ENCODE assay signal across 15 cellular contexts in the genomic region with DNA sequence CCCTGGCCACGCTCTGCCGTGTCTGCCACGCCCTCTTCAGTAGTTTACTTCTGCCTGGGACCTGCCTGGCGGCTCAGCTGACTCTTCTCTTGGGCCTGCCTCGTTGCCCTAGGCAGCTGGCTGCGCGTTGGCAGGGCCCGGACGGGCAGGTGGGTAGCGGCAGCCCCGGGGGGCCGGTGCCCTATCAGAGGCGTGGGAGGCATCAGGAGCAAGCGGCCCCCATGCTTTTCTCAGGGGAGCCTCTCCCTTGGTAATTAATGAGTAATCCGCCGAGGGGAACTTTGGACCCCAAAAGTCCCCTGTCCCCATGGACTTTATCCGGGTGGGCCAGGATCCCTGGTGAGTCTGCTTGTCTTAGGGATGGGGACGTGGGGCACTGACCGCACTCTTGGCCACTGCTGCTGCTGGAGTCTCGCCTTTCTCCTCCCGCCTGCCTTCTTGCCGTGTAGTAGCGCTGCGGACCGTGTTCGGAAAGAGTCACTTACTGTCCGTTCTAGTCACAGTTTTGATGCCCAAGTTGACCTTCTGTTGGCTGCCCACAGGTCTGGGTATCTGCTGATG. TPM values are rescaled to one million over a fixed set of nuclear protein-coding genes. Genes with fewer than 3 reads are reported as not detected.
A peak's percentile ranks its signal among the peaks of the same experiment; 100 is the strongest.
DNase-seq lines count a peak whose midpoint lies in the region; ATAC-seq and TF ChIP-seq lines count a peak whose summit lies in the region.
"Had no signal": no experiment of that assay in that cellular context is flagged by ENCODE, and none has a peak within 500 bp of the region (broad histone marks: within the 10 kb centered on the region; RNA-seq: fewer than 3 reads in every experiment).

No MANE protein-coding gene starts in this region.

- H3K4me1 Mint-ChIP-seq in CD4-positive, CD25-positive, alpha-beta regulatory T cell, result peaks cover 0 to 81% (median 41%) of the 10 kb centered on the region in 4 donors
- H3K4me1 Mint-ChIP-seq in IgD-negative memory B cell, result peaks cover 19 to 55% (median 36%) of the 10 kb centered on the region in 3 donors

- peaks cover 8% of the 10 kb centered on the region for H3K36me3 Mint-ChIP-seq in CD4-positive, CD25-positive, alpha-beta regulatory T cell
- peaks cover 1% of the 10 kb centered on the region for H3K36me3 Mint-ChIP-seq in IgD-negative memory B cell

- TF ChIP-seq CTCF in gastroesophageal sphincter (IDR thresholded peaks at IDR 0.05) (no peak), osteoblast (IDR thresholded peaks at IDR 0.05; ENCODE audit: extremely low read depth, low read depth, low read length) (no peak), foreskin fibroblast (IDR thresholded peaks at IDR 0.05; ENCODE audit: low read depth, low read length) (no peak)

- H2AFZ ChIP-seq in osteoblast (ENCODE audit: low read length), result no peak overlapping the region

- no peak for DNase-seq in CD4-positive, CD25-positive, alpha-beta regulatory T cell
- DNase-seq in osteoblast (ENCODE audit: insufficient read length, low spot score, missing footprints) (peak; percentile 65), A172 (ENCODE audit: low spot score) (no peak), foreskin fibroblast (no peak), hepatic stellate cell (ENCODE audit: low spot score) (no peak)
- DNase-seq: activated CD4-positive, alpha-beta T cell treated with anti-CD3 and anti-CD28 coated beads for 1 hour; body of pancreas; hippocampal formation; mesenchymal stem cell; NCI-H1092 treated with DMSO at 0.1 percent for 48 hours; PC-3; posterior cingulate gyrus had no signal

- H3K4me3 ChIP-seq in CD4-positive, CD25-positive, alpha-beta regulatory T cell (ENCODE audit: low read depth, low read length), result no peak overlapping the region
- no peak overlapping the region for H3K4me3 ChIP-seq in gastroesophageal sphincter
- H3K4me3 ChIP-seq in osteoblast (ENCODE audit: insufficient read depth, low read length), result no peak overlapping the region
- no peak overlapping the region for H3K4me3 ChIP-seq in foreskin fibroblast (ENCODE audit: low read depth in 1 of 2, low read length in 2 of 2)
- H3K4me3 ChIP-seq: body of pancreas had no signal

- H3K27ac ChIP-seq in CD4-positive, CD25-positive, alpha-beta regulatory T cell (ENCODE audit: insufficient read depth, low read length, poor library complexity, severe bottlenecking), result peak overlapping the region; percentile 35
- peak overlapping the region in 3 of 4 donors; percentile 7 to 68 (median 64) for H3K27ac ChIP-seq in gastroesophageal sphincter
- H3K27ac ChIP-seq in osteoblast (ENCODE audit: low read depth, low read length), result no peak overlapping the region

- H3K27me3 Mint-ChIP-seq in CD4-positive, CD25-positive, alpha-beta regulatory T cell, result peaks cover 6% of the 10 kb centered on the region
- no peaks in the 10 kb centered on the region for H3K27me3 Mint-ChIP-seq in IgD-negative memory B cell

- peak overlapping the region in 2 of 4 donors; percentile 13 to 36 for H3K4me3 Mint-ChIP-seq in CD4-positive, CD25-positive, alpha-beta regulatory T cell
- H3K4me3 Mint-ChIP-seq in IgD-negative memory B cell, result peak overlapping the region in 3 of 4 donors; percentile 27 to 36 (median 28)
- H3K4me3 Mint-ChIP-seq: activated T-helper 1 cell treated with anti-CD3 and anti-CD28 coated beads, Interleukin-12 subunit alpha, Interleukin-12 subunit beta, Interleukin-2, Interleukin-4 antibody, amounts not matched to agents 30 ng/mL and 10 ng/mL and 1 ng/mL, durations not matched to agents 14 hours and 24 hours and 36 hours had no signal

- H3K9me3 ChIP-seq in CD4-positive, CD25-positive, alpha-beta regulatory T cell (ENCODE audit: control insufficient read depth in 2 of 2, low read length in 2 of 2), result peaks cover 9 to 20% of the 10 kb centered on the region in 2 experiments
- H3K9me3 ChIP-seq in gastroesophageal sphincter (no peaks in the 10 kb centered on the region), osteoblast (ENCODE audit: low read depth, low read length) (no peaks in the 10 kb centered on the region)
- H3K9me3 ChIP-seq: body of pancreas had no signal

- 70 to 71% methylated on average over 5 to 13 of the region's 27 CpGs for WGBS in gastroesophageal sphincter (ENCODE audit: low coverage in 1 of 2), 2 donors

- H3K27me3 ChIP-seq in CD4-positive, CD25-positive, alpha-beta regulatory T cell (ENCODE audit: control insufficient read depth, insufficient read depth, low read length), result no peaks in the 10 kb centered on the region
- no peaks in the 10 kb centered on the region for H3K27me3 ChIP-seq in gastroesophageal sphincter
- no peaks in the 10 kb centered on the region for H3K27me3 ChIP-seq in osteoblast (ENCODE audit: insufficient read depth, low read length)
- H3K27me3 ChIP-seq: body of pancreas had no signal

- H3K36me3 ChIP-seq in CD4-positive, CD25-positive, alpha-beta regulatory T cell (ENCODE audit: control insufficient read depth, insufficient read depth, low read length), result peaks cover 22% of the 10 kb centered on the region
- H3K36me3 ChIP-seq in gastroesophageal sphincter (no peaks in the 10 kb centered on the region), osteoblast (ENCODE audit: insufficient read depth, low read length) (peaks cover 14% of the 10 kb centered on the region)

- peaks cover 100% of the 10 kb centered on the region for H3K79me2 ChIP-seq in osteoblast (ENCODE audit: insufficient read depth, low read length)

- H3K9me3 Mint-ChIP-seq in CD4-positive, CD25-positive, alpha-beta regulatory T cell, result peaks cover 0 to 3% (median 0%) of the 10 kb centered on the region in 7 donors
- peaks cover 0 to 1% (median 0%) of the 10 kb centered on the region in 3 donors for H3K9me3 Mint-ChIP-seq in IgD-negative memory B cell

- peaks cover 93% of the 10 kb centered on the region for H4K20me1 ChIP-seq in osteoblast (ENCODE audit: insufficient read depth, low read length)

- TF ChIP-seq EP300 in gastroesophageal sphincter (IDR thresholded peaks at IDR 0.05), result no peak

- peaks cover 82% of the 10 kb centered on the region for H3K4me1 ChIP-seq in CD4-positive, CD25-positive, alpha-beta regulatory T cell (ENCODE audit: control insufficient read depth, insufficient read depth, low read length, poor library complexity, severe bottlenecking)
- H3K4me1 ChIP-seq in gastroesophageal sphincter, result peaks cover 0 to 100% (median 83%) of the 10 kb centered on the region in 3 donors
- H3K4me1 ChIP-seq in osteoblast (ENCODE audit: insufficient read depth, low read length), result peaks cover 17% of the 10 kb centered on the region

- no peak overlapping the region for H3K4me2 ChIP-seq in osteoblast (ENCODE audit: insufficient read depth, low read length)

- TF ChIP-seq POLR2A in gastroesophageal sphincter (IDR thresholded peaks at IDR 0.05), result no peak

- peak overlapping the region in 1 of 3 donors; percentile 36 for H3K27ac Mint-ChIP-seq in CD4-positive, CD25-positive, alpha-beta regulatory T cell
- peak overlapping the region in 2 of 3 donors; percentile 50 to 85 for H3K27ac Mint-ChIP-seq in IgD-negative memory B cell
- H3K27ac Mint-ChIP-seq: activated T-helper 1 cell treated with anti-CD3 and anti-CD28 coated beads, Interleukin-12 subunit alpha, Interleukin-12 subunit beta, Interleukin-2, Interleukin-4 antibody, amounts not matched to agents 30 ng/mL and 10 ng/mL and 1 ng/mL, durations not matched to agents 14 hours and 24 hours and 36 hours had no signal

- ATAC-seq in CD4-positive, CD25-positive, alpha-beta regulatory T cell (ENCODE audit: low read depth in 2 of 2), result no peak
- no peak for ATAC-seq in gastroesophageal sphincter
- ATAC-seq: body of pancreas, PC-3 had no signal

RNA-seq across cellular contexts. Expression of gene SKI, which starts 22.7 kb away (rescaled TPM):
- 218 TPM for total RNA-seq in CD4-positive, CD25-positive, alpha-beta regulatory T cell
- under 1 TPM; 0.25 to 0.57 (median 0.31) TPM for polyA plus RNA-seq in CD4-positive, CD25-positive, alpha-beta regulatory T cell
- polyA plus RNA-seq in IgD-negative memory B cell, result 0.78 TPM
- total RNA-seq in gastroesophageal sphincter (100 to 1,000 TPM in 1 of 4 donors, 10 to 100 TPM in 3; 60.2 to 157 (median 79.0) TPM), osteoblast (48.9 TPM in 2 replicates)
- 4.1 and 14.8 TPM in 2 replicates for total RNA-seq in A172 (2014; rRNA removed; shearing (Covaris generic))

RNA-seq across cellular contexts. Expression of gene FAAP20, which starts 56.2 kb away (rescaled TPM):
- 40.4 TPM for total RNA-seq in CD4-positive, CD25-positive, alpha-beta regulatory T cell
- polyA plus RNA-seq in CD4-positive, CD25-positive, alpha-beta regulatory T cell, result 10 to 100 TPM; 40.0 to 66.5 (median 51.5) TPM
- 78.2 TPM for polyA plus RNA-seq in IgD-negative memory B cell
- total RNA-seq in gastroesophageal sphincter (10 to 100 TPM; 25.8 to 51.1 (median 43.3) TPM), osteoblast (18.6 and 25.3 TPM in 2 replicates)
- 18.6 and 34.6 TPM in 2 replicates for total RNA-seq in A172 (2014; rRNA removed; shearing (Covaris generic))
